Comparison of ENCODE assay signal across 15 cellular contexts in genomic region chr7:137886266-137886665, GRCh38. TPM values are rescaled to one million over a fixed set of nuclear protein-coding genes. Genes with fewer than 3 reads are reported as not detected.
DNase-seq lines count a peak whose midpoint lies in the region; ATAC-seq and TF ChIP-seq lines count a peak whose summit lies in the region.
"Had no signal": no experiment of that assay in that cellular context is flagged by ENCODE, and none has a peak within 500 bp of the region (broad histone marks: within the 10 kb centered on the region; RNA-seq: fewer than 3 reads in every experiment).

No MANE protein-coding gene starts in this region.

- DNase-seq in GM12865 (ENCODE audit: low read depth) (peak; percentile 30), WTC11 (ENCODE audit: low spot score) (no peak), hepatocyte (ENCODE audit: low spot score) (no peak), smooth muscle cell (lab: John Stamatoyannopoulos, UW; ENCODE audit: unreplicated experiment) (no peak), NCI-H2196 (lab: John Stamatoyannopoulos, UW; ENCODE audit: unreplicated experiment) (no peak)
- DNase-seq: activated CD4-positive, alpha-beta T cell treated with anti-CD3 and anti-CD28 coated beads for 4 hours; activated T-cell treated with anti-CD3 and anti-CD28 coated beads for 4 hours; DMS79 treated with DMSO at 0.1 percent for 48 hours; HCEC 1CT; head of caudate nucleus; KBM-7; NCI-H1092 treated with DMSO at 0.1 percent for 48 hours; NCI-H2171 had no signal

- H3K9me2 ChIP-seq in hepatocyte (replicated peaks; ENCODE audit: insufficient read depth): no peaks in the 10 kb centered on the region

- H3K27ac ChIP-seq in hepatocyte (peak overlapping the region; percentile 11), smooth muscle cell (ENCODE audit: low read depth) (peak overlapping the region; percentile 69)

- peaks cover 9% of the 10 kb centered on the region for H3K9me3 Mint-ChIP-seq in WTC11

- H3K36me3 Mint-ChIP-seq in WTC11: peaks cover 54% of the 10 kb centered on the region

- H3K4me1 ChIP-seq in hepatocyte (ENCODE audit: insufficient read depth) (no peaks in the 10 kb centered on the region), smooth muscle cell (ENCODE audit: low read depth) (peaks cover 14% of the 10 kb centered on the region)

- CTCF ChIA-PET in WTC11 (lab: Charles Lee): interaction anchor here (1.6 kb wide), 1 partner anchor 116 kb away, joined by 4 read pairs; the partner anchor contains the start of gene CREB3L2

- H2AFZ ChIP-seq in hepatocyte (no peak overlapping the region), smooth muscle cell (ENCODE audit: low read depth) (no peak overlapping the region)

- H4K20me1 ChIP-seq in hepatocyte (ENCODE audit: insufficient read depth, poor library complexity, severe bottlenecking): no peaks in the 10 kb centered on the region
- H4K20me1 ChIP-seq in smooth muscle cell (ENCODE audit: low read depth): no peaks in the 10 kb centered on the region

- WGBS in hepatocyte (ENCODE audit: low lambda C conversion rate, missing lambda C conversion rate): 70% methylated on average over 3 of the region's 3 CpGs
- 76% methylated on average over 3 of the region's 3 CpGs for WGBS in smooth muscle cell (ENCODE audit: low lambda C conversion rate)

- no peaks in the 10 kb centered on the region for H3K27me3 Mint-ChIP-seq in WTC11 (ENCODE audit: low read depth)

- H3K9ac ChIP-seq in smooth muscle cell (ENCODE audit: low read depth): peak overlapping the region; percentile 31

- no peaks in the 10 kb centered on the region for H3K27me3 ChIP-seq in hepatocyte
- H3K27me3 ChIP-seq in smooth muscle cell (ENCODE audit: low read depth): no peaks in the 10 kb centered on the region

- ATAC-seq in WTC11 (peak; percentile 69), HG03196 (IDR thresholded peaks at IDR 0.05; ENCODE audit: unreplicated experiment) (no peak), GM18873 (IDR thresholded peaks at IDR 0.05; ENCODE audit: low FRiP score, unreplicated experiment) (no peak)

- peaks cover 4% of the 10 kb centered on the region for H3K79me2 ChIP-seq in hepatocyte
- H3K79me2 ChIP-seq in smooth muscle cell (ENCODE audit: low read depth): no peaks in the 10 kb centered on the region

- H3K9me3 ChIP-seq in hepatocyte (ENCODE audit: low read depth) (no peaks in the 10 kb centered on the region), smooth muscle cell (replicated peaks; ENCODE audit: low read depth) (no peaks in the 10 kb centered on the region)

- H3K4me2 ChIP-seq in hepatocyte (no peak overlapping the region), smooth muscle cell (peak overlapping the region; percentile 38)

- no peaks in the 10 kb centered on the region for H3K36me3 ChIP-seq in hepatocyte (replicated peaks; ENCODE audit: insufficient read depth, low read depth)
- H3K36me3 ChIP-seq in smooth muscle cell (ENCODE audit: low read depth): peaks cover 7% of the 10 kb centered on the region

- peak overlapping the region; percentile 78 for H3K27ac Mint-ChIP-seq in WTC11

- TF ChIP-seq CTCF in GM12865 (IDR thresholded peaks at IDR 0.05; ENCODE audit: insufficient read depth, low read depth, low read length, missing control alignments) (no peak), WTC11 (IDR thresholded peaks at IDR 0.05) (no peak), hepatocyte (IDR thresholded peaks at IDR 0.05; ENCODE audit: poor library complexity) (no peak), smooth muscle cell (IDR thresholded peaks at IDR 0.05; ENCODE audit: borderline replicate concordance, insufficient read depth, poor library complexity, severe bottlenecking) (no peak)

- no peak overlapping the region for H3K4me3 Mint-ChIP-seq in WTC11

- peaks cover 4% of the 10 kb centered on the region for H3F3A ChIP-seq in smooth muscle cell (ENCODE audit: low read depth)

- H3K4me3 ChIP-seq in GM12865 (ENCODE audit: low read depth, low read length): no peak overlapping the region
- H3K4me3 ChIP-seq in hepatocyte: no peak overlapping the region
- H3K4me3 ChIP-seq in smooth muscle cell: no peak overlapping the region

- POLR2A ChIA-PET in WTC11 (lab: Charles Lee): no interaction called here

- peaks cover 26% of the 10 kb centered on the region for H3K4me1 Mint-ChIP-seq in WTC11

TF ChIP-seq in WTC11, 78 proteins besides CTCF, POLR2A, EP300 and RAD21:
- TF ChIP-seq ZSCAN18 (CRISPR knock-in tag; IDR thresholded peaks at IDR 0.05) (no peak), TP53 (CRISPR knock-in tag; IDR thresholded peaks at IDR 0.05) (no peak), ZNF263 (CRISPR knock-in tag; IDR thresholded peaks at IDR 0.05; ENCODE audit: low read depth) (no peak), SP1 (CRISPR knock-in tag; conservative IDR thresholded peaks at IDR 0.05) (no peak), MLX (CRISPR knock-in tag; IDR thresholded peaks at IDR 0.05) (no peak), IRF1 (CRISPR knock-in tag; IDR thresholded peaks at IDR 0.05) (no peak), NR3C1 (CRISPR knock-in tag; conservative IDR thresholded peaks at IDR 0.05; ENCODE audit: low read depth) (no peak), ATF1 (CRISPR knock-in tag; IDR thresholded peaks at IDR 0.05) (no peak), ZBTB21 (CRISPR knock-in tag; IDR thresholded peaks at IDR 0.05; ENCODE audit: borderline replicate concordance) (no peak), MYBL2 (CRISPR knock-in tag; IDR thresholded peaks at IDR 0.05) (no peak)

RNA-seq across cellular contexts. Expression of gene DGKI, which starts 39.5 kb away (rescaled TPM):
- total RNA-seq in WTC11 (2021): 0.30 to 0.79 TPM (median 0.46 TPM) in 3 replicates
- total RNA-seq in hepatocyte: 1.8 and 2.7 TPM in 2 replicates
- 0.47 and 2.4 TPM in 2 replicates for polyA plus RNA-seq in hepatocyte
- 3.5 and 6.2 TPM in 2 replicates for total RNA-seq in smooth muscle cell
- 1.6 and 2.5 TPM in 2 replicates for polyA plus RNA-seq in smooth muscle cell
